ENCODE assay signal across 13 cellular contexts in the genomic region with DNA sequence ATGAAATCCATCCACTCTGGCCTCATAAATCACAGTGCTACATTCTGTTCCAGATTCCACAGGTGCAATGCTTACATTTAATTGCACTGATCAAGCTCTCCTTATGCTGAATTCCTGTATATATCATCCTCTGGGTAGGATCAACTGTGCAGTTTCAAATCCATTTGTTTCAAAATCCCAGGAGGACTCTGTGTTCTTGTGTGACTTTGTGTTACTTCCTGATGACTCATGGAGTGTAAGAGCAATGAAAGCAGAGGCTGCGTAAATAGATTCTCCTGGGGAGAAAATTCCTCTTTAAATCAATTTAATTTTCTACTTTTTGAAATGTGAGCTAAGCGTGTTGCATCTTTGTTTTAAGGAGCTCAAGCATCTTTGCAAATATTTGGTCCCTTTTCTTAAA.
A peak's percentile ranks its signal among the peaks of the same experiment; 100 is the strongest.
DNase-seq lines count a peak whose midpoint lies in the region; ATAC-seq and FAIRE-seq lines count a peak whose summit lies in the region.
"Had no signal": no experiment of that assay in that cellular context is flagged by ENCODE, and none has a peak within 500 bp of the region (broad histone marks: within the 10 kb centered on the region; RNA-seq: fewer than 3 reads in every experiment).

No MANE protein-coding gene starts in this region.

- peak overlapping the region; percentile 61 for H2AFZ ChIP-seq in neuronal stem cell (ENCODE audit: low read length)

- H2AK5ac ChIP-seq in neuronal stem cell (ENCODE audit: low read depth, low read length): no peak overlapping the region

- FAIRE-seq in RCC 7860 (lab: Jason Lieb, UNC): no peak
- FAIRE-seq: TTC549 had no signal

- H3K4me1 ChIP-seq in neuronal stem cell (ENCODE audit: control insufficient read depth in 2 of 2, insufficient read depth in 1 of 2, low read depth in 1 of 2, low read length in 2 of 2): no peaks in the 10 kb centered on the region
- H3K4me1 ChIP-seq: prostate gland had no signal

- H3K4ac ChIP-seq in neuronal stem cell (ENCODE audit: low read length): no peak overlapping the region

- no peak overlapping the region for H4K8ac ChIP-seq in neuronal stem cell (ENCODE audit: low read depth, low read length)

- no CpG with 5 or more reads among the region's 2 CpGs for WGBS in neuronal stem cell (ENCODE audit: extremely low coverage in 2 of 2, insufficient read length in 2 of 2, insufficient replicate concordance in 1 of 2), 2 donors

- H4K91ac ChIP-seq in neuronal stem cell (ENCODE audit: low read depth, low read length, poor library complexity): no peak overlapping the region

- H2BK15ac ChIP-seq in neuronal stem cell (ENCODE audit: low read length): no peak overlapping the region

- no peak overlapping the region for H3K9ac ChIP-seq in neuronal stem cell (ENCODE audit: low read depth, low read length, poor library complexity)

- no peak overlapping the region for H3K18ac ChIP-seq in neuronal stem cell (ENCODE audit: low read length)

- no peak overlapping the region for H2BK5ac ChIP-seq in neuronal stem cell (ENCODE audit: low read length)

- H3K23ac ChIP-seq in neuronal stem cell (ENCODE audit: low read depth, low read length, poor library complexity): no peak overlapping the region

- H3K9me3 ChIP-seq in neuronal stem cell (replicated peaks in 1 of 2; ENCODE audit: control insufficient read depth in 2 of 2, insufficient read depth in 1 of 2, low read depth in 1 of 2, low read length in 2 of 2): no peaks in the 10 kb centered on the region
- H3K9me3 ChIP-seq: prostate gland had no signal

- H3K27me3 ChIP-seq in neuronal stem cell (ENCODE audit: control insufficient read depth in 3 of 3, insufficient read depth in 3 of 3, low read depth in 1 of 3, low read length in 3 of 3): no peaks in the 10 kb centered on the region

- H3K79me1 ChIP-seq in neuronal stem cell (ENCODE audit: low read depth, low read length): no peaks in the 10 kb centered on the region

- H3K4me3 ChIP-seq in neuronal stem cell (ENCODE audit: low read length in 2 of 2): no peak overlapping the region
- H3K4me3 ChIP-seq: mucosa of descending colon, prostate gland had no signal

- H3K36me3 ChIP-seq in neuronal stem cell (replicated peaks in 1 of 2; ENCODE audit: control insufficient read depth in 2 of 2, insufficient read depth in 2 of 2, low read length in 2 of 2): no peaks in the 10 kb centered on the region
- H3K36me3 ChIP-seq: prostate gland had no signal

- no peak overlapping the region for H3K27ac ChIP-seq in neuronal stem cell (replicated peaks; ENCODE audit: low read length)
- H3K27ac ChIP-seq: prostate gland had no signal

- no peak overlapping the region for H3K4me2 ChIP-seq in neuronal stem cell (ENCODE audit: insufficient read depth, low read length, poor library complexity, severe bottlenecking)

- DNase-seq in DMS53 treated with DMSO at 0.1 percent for 48 hours (lab: John Stamatoyannopoulos, UW; ENCODE audit: unreplicated experiment) (peak; percentile 68), RCC 7860 (ENCODE audit: low spot score) (peak; percentile 18), dermis microvascular lymphatic vessel endothelial cell (ENCODE audit: low read depth in 2 of 2) (peak; percentile 18 to 71), neuronal stem cell (ENCODE audit: low spot score) (no peak), retina (no peak), DMS 273 (lab: John Stamatoyannopoulos, UW; ENCODE audit: unreplicated experiment) (no peak)
- DNase-seq: CD4-positive, alpha-beta T cell; effector CD4-positive, alpha-beta T cell; mucosa of descending colon had no signal

- no peak overlapping the region for H2BK120ac ChIP-seq in neuronal stem cell (ENCODE audit: low read depth, low read length)

- ATAC-seq in HG03460 (IDR thresholded peaks at IDR 0.05; ENCODE audit: unreplicated experiment): no peak
- ATAC-seq in HG03108 (IDR thresholded peaks at IDR 0.05; ENCODE audit: unreplicated experiment): no peak
- ATAC-seq: mucosa of descending colon had no signal

- H3K14ac ChIP-seq in neuronal stem cell (ENCODE audit: low read length): no peak overlapping the region

- no peak overlapping the region for H2BK12ac ChIP-seq in neuronal stem cell (ENCODE audit: low read length)

Comparison
In these comparisons a context has a peak if more than half of its experiments do, and no peak if none do; other contexts are left out.
1. DNase-seq: peak in DMS53 treated with DMSO at 0.1 percent for 48 hours (single experiment), RCC 7860 (single experiment) and dermis microvascular lymphatic vessel endothelial cell (2 of 2); none in neuronal stem cell (single experiment), retina (single experiment) and DMS 273 (single experiment).